17 cellular contexts compared by ENCODE assay signal in genomic region chr4:183766140-183766539, GRCh38.
"Had no signal": no experiment of that assay in that cellular context is flagged by ENCODE, and none has a peak within 500 bp of the region (broad histone marks: within the 10 kb centered on the region; RNA-seq: fewer than 3 reads in every experiment).

No MANE protein-coding gene starts in this region.

- H3K4me1 ChIP-seq: ascending aorta, foreskin keratinocyte, SJSA1 had no signal

- H3K36me3 ChIP-seq: ascending aorta, SJSA1 had no signal

- H3K27me3 ChIP-seq: ascending aorta had no signal

- H3K4me1 Mint-ChIP-seq: stimulated activated naive CD8-positive, alpha-beta T cell treated with anti-CD3 and anti-CD28 coated beads, Interleukin-15, amount 100 ng/mL, for 72 hours had no signal

- H3K4me3 Mint-ChIP-seq: activated CD8-positive, alpha-beta T cell treated with anti-CD3 and anti-CD28 coated beads, Interleukin-2, amount 10 ng/mL, durations not matched to agents 7 days and 5 days; activated T-helper 1 cell treated with anti-CD3 and anti-CD28 coated beads, Interleukin-12 subunit alpha, Interleukin-12 subunit beta, Interleukin-2, Interleukin-4 antibody, amounts not matched to agents 30 ng/mL and 10 ng/mL and 1 ng/mL, durations not matched to agents 14 hours and 24 hours and 36 hours; stimulated activated naive CD8-positive, alpha-beta T cell treated with anti-CD3 and anti-CD28 coated beads, Interleukin-15, amount 100 ng/mL, for 72 hours had no signal

- H3K4me3 ChIP-seq: ascending aorta, SJSA1 had no signal

- FAIRE-seq: bronchial epithelial cell, endometrium had no signal

- DNase-seq: activated CD4-positive, alpha-beta T cell treated with anti-CD3 and anti-CD28 coated beads for 48 hours; activated CD8-positive, alpha-beta memory T cell treated with anti-CD3 and anti-CD28 coated beads, Interleukin-2, amount 50 U/mL, for 48 hours; activated CD8-positive, alpha-beta T cell treated with anti-CD3 and anti-CD28 coated beads, Interleukin-2, amount 10 ng/mL, durations not matched to agents 7 days and 5 days; activated naive CD4-positive, alpha-beta T cell; foreskin keratinocyte; islet precursor cell; mesenchymal stem cell; stimulated activated CD4-positive, alpha-beta T cell treated with anti-CD3 and anti-CD28 coated beads, Interleukin-2, amount 100 ng/mL, for 48 hours; stimulated activated CD8-positive, alpha-beta memory T cell treated with anti-CD3 and anti-CD28 coated beads, Interleukin-4, amount 100 ng/mL, for 48 hours; stimulated activated naive CD8-positive, alpha-beta T cell treated with anti-CD3 and anti-CD28 coated beads, Interleukin-15, amount 100 ng/mL, for 72 hours; T-helper 9 cell had no signal

- H3K27ac Mint-ChIP-seq: activated CD8-positive, alpha-beta T cell treated with anti-CD3 and anti-CD28 coated beads, Interleukin-2, amount 10 ng/mL, durations not matched to agents 7 days and 5 days; activated T-helper 1 cell treated with anti-CD3 and anti-CD28 coated beads, Interleukin-12 subunit alpha, Interleukin-12 subunit beta, Interleukin-2, Interleukin-4 antibody, amounts not matched to agents 30 ng/mL and 10 ng/mL and 1 ng/mL, durations not matched to agents 14 hours and 24 hours and 36 hours; stimulated activated naive CD8-positive, alpha-beta T cell treated with anti-CD3 and anti-CD28 coated beads, Interleukin-15, amount 100 ng/mL, for 72 hours had no signal

- H3K9me3 Mint-ChIP-seq: activated T-helper 1 cell treated with anti-CD3 and anti-CD28 coated beads, Interleukin-12 subunit alpha, Interleukin-12 subunit beta, Interleukin-2, Interleukin-4 antibody, amounts not matched to agents 30 ng/mL and 10 ng/mL and 1 ng/mL, durations not matched to agents 14 hours and 24 hours and 36 hours; stimulated activated naive CD8-positive, alpha-beta T cell treated with anti-CD3 and anti-CD28 coated beads, Interleukin-15, amount 100 ng/mL, for 72 hours had no signal

- ATAC-seq: activated CD8-positive, alpha-beta T cell treated with anti-CD3 and anti-CD28 coated beads, Interleukin-2, amount 10 ng/mL, durations not matched to agents 7 days and 5 days; foreskin keratinocyte; left lobe of liver; stimulated activated naive CD8-positive, alpha-beta T cell treated with anti-CD3 and anti-CD28 coated beads, Interleukin-15, amount 100 ng/mL, for 72 hours had no signal

- H3K27ac ChIP-seq: foreskin keratinocyte, SJSA1 had no signal

- H3K9me3 ChIP-seq: ascending aorta, SJSA1 had no signal
